ENCODE assay signal across 8 cellular contexts in genomic region chr7:92835851-92836488, GRCh38. TPM values are rescaled to one million over a fixed set of nuclear protein-coding genes. Genes with fewer than 3 reads are reported as not detected.
DNase-seq lines count a peak whose midpoint lies in the region; ATAC-seq and TF ChIP-seq lines count a peak whose summit lies in the region.

No MANE protein-coding gene starts in this region.

- no peak for TF ChIP-seq POLR2A in NB4 (IDR thresholded peaks at IDR 0.05; ENCODE audit: extremely low read depth, insufficient read length)

- H3K4me3 Mint-ChIP-seq in neural crest cell, result peak overlapping the region; percentile 92

- TF ChIP-seq CTCF in GM12864 (IDR thresholded peaks at IDR 0.05; ENCODE audit: low read depth, low read length, missing control alignments) (no peak), NB4 (IDR thresholded peaks at IDR 0.05; ENCODE audit: low read depth, low read length) (no peak), fibroblast of pulmonary artery (IDR thresholded peaks at IDR 0.05; ENCODE audit: low read length, missing control alignments) (no peak), neural crest cell (conservative IDR thresholded peaks at IDR 0.05) (no peak)

- H3K4me3 ChIP-seq in GM12864 (ENCODE audit: low read depth, low read length), result peak overlapping the region; percentile 84
- H3K4me3 ChIP-seq in NB4 (ENCODE audit: low read depth, low read length), result peak overlapping the region; percentile 68
- peak overlapping the region; percentile 63 for H3K4me3 ChIP-seq in fibroblast of pulmonary artery (replicated peaks; ENCODE audit: low read depth, low read length)

- no peaks in the 10 kb centered on the region for H3K9me3 Mint-ChIP-seq in neural crest cell

- H3K27ac Mint-ChIP-seq in neural crest cell (ENCODE audit: unreplicated experiment), result peak overlapping the region; percentile 17

- H3K27me3 Mint-ChIP-seq in neural crest cell (ENCODE audit: low read depth), result peaks cover 44% of the 10 kb centered on the region

- no peak for ATAC-seq in GM21576 (IDR thresholded peaks at IDR 0.05; ENCODE audit: unreplicated experiment)

- H3K36me3 Mint-ChIP-seq in neural crest cell (ENCODE audit: low read depth), result no peaks in the 10 kb centered on the region

- peaks cover 41% of the 10 kb centered on the region for H3K4me1 Mint-ChIP-seq in neural crest cell

- DNase-seq in GM12864 (ENCODE audit: low read depth) (no peak), NB4 (ENCODE audit: low read depth) (peak; percentile 47), activated T-cell treated with anti-CD3 and anti-CD28 coated beads for 24 hours (ENCODE audit: low read depth) (peak; percentile 41), fibroblast of pulmonary artery (ENCODE audit: low read depth) (peak; percentile 40), neural crest cell (ENCODE audit: low read depth, low spot score) (no peak), NCI-H187 (lab: John Stamatoyannopoulos, UW) (no peak), cerebellar nuclear complex (lab: John Stamatoyannopoulos, UW) (no peak)

RNA-seq across cellular contexts. Expression of gene CDK6, which starts 0.4 kb away (rescaled TPM):
- total RNA-seq in neural crest cell, result 40.0 and 42.9 TPM in 2 replicates

Comparison
In these comparisons a context has a peak if more than half of its experiments do, and no peak if none do; other contexts are left out.
1. DNase-seq: peak in NB4 (single experiment), activated T-cell treated with anti-CD3 and anti-CD28 coated beads for 24 hours (single experiment) and fibroblast of pulmonary artery (single experiment); none in GM12864 (single experiment), neural crest cell (single experiment), NCI-H187 (0 of 2) and cerebellar nuclear complex (0 of 2).
2. Peak in every context shown above with its lines, with median percentiles within 50 percentile points of each other: H3K4me3 ChIP-seq.